In the genomic region with DNA sequence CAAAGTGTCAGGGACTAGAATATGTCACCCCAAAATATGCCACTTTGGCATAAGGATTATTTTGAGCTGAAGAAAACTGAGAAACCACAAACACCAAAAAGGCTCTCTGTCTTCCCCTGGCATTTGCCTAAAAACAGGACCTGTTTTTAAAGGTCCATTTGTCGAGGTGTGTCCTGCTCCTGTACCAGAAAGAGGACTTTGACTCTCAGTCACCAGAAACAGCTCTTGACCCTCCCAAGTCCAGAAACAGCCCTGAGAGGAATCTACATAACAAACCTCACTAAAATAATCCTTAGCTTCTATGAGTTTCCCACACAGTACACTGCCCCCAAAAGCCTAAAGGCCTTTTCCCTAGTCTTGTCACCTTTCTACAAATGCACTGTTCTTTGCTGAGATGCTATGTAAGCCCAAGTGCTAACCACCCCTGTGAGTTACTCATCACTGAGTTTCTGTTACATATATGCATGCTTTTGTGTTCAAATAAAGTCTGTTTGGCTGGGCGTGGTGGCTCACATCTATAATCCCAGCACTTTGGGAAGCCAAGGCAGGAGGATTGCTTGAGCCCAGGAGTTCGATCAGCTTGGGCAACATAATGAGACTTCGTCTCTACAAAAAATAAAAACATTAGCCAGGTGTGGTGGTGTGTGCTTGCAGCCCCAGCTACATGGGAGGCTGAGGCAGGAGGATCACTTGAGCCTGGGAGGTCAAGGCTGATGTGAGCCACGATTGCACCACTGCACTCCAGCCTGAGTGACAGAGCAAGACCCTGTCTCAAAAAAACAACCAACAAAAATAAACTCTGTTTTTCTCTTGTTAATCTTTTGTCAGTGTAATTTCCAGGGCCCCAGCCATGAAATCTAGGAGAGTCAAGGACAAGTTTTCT, we compare ENCODE assay signal across 23 cellular contexts.
"Had no signal": no experiment of that assay in that cellular context is flagged by ENCODE, and none has a peak within 500 bp of the region (broad histone marks: within the 10 kb centered on the region; RNA-seq: fewer than 3 reads in every experiment).

No MANE protein-coding gene starts in this region.

- H3K4me1 Mint-ChIP-seq: activated B cell treated with CpG ODN at 0.5 μM for 24 hours; activated CD4-positive, alpha-beta T cell treated with anti-CD3 and anti-CD28 coated beads for 36 hours; activated naive CD8-positive, alpha-beta T cell treated with anti-CD3 and anti-CD28 coated beads for 36 hours; endodermal cell; naive B cell had no signal

- H3K4me3 ChIP-seq: coronary artery, smooth muscle cell, transverse colon, uterus had no signal

- H3K27ac ChIP-seq: coronary artery, epithelial cell of prostate, uterus had no signal

- H3K9me3 Mint-ChIP-seq: activated B cell treated with CpG ODN at 0.5 μM for 24 hours; activated naive CD8-positive, alpha-beta T cell treated with anti-CD3 and anti-CD28 coated beads for 36 hours; activated T-cell treated with anti-CD3 and anti-CD28 coated beads, Interleukin-2, amount 50 U/mL, for 4 hours; activated T-helper 2 cell treated with anti-CD3 and anti-CD28 coated beads, Interferon-gamma antibody, Interleukin-2, Interleukin-4, amounts not matched to agents 10 μg/mL and 5 μg/mL and 100 μg/mL, durations not matched to agents 14 hours and 24 hours and 36 hours; endodermal cell; naive B cell; stimulated activated naive B cell treated with anti-CD40 and anti-IgM and Interleukin-4, amounts not matched to agents 10 μg/mL and 1 μg/mL and 100 μg/mL, for 72 hours; T-helper 1 cell treated with Interleukin-12 subunit alpha and Interleukin-12 subunit beta and Interleukin-4 antibody, amounts not matched to agents 30 μg/mL and 1 μg/mL, for 36 hours had no signal

- H3K27me3 ChIP-seq: transverse colon, uterus had no signal

- H3K4me3 Mint-ChIP-seq: activated B cell treated with CpG ODN at 0.5 μM for 24 hours; activated CD4-positive, alpha-beta T cell treated with anti-CD3 and anti-CD28 coated beads for 36 hours; activated naive CD8-positive, alpha-beta T cell treated with anti-CD3 and anti-CD28 coated beads for 36 hours; activated T-cell treated with anti-CD3 and anti-CD28 coated beads, Interleukin-2, amount 50 U/mL, for 4 hours; endodermal cell; naive B cell; stimulated activated naive B cell treated with anti-CD40 and anti-IgM and Interleukin-4, amounts not matched to agents 10 μg/mL and 1 μg/mL and 100 μg/mL, for 72 hours; T-helper 1 cell treated with Interleukin-12 subunit alpha and Interleukin-12 subunit beta and Interleukin-4 antibody, amounts not matched to agents 30 μg/mL and 1 μg/mL, for 36 hours had no signal

- ATAC-seq: activated CD4-positive, alpha-beta T cell treated with anti-CD3 and anti-CD28 coated beads for 36 hours; activated T-cell treated with anti-CD3 and anti-CD28 coated beads, Interleukin-2, amount 50 U/mL, for 4 hours; left ventricle myocardium superior; sciatic nerve; stimulated activated naive B cell treated with anti-CD40 and anti-IgM and Interleukin-4, amounts not matched to agents 10 μg/mL and 1 μg/mL and 100 μg/mL, for 72 hours had no signal

- H3K4me2 ChIP-seq: smooth muscle cell had no signal

- H3K36me3 Mint-ChIP-seq: activated naive CD8-positive, alpha-beta T cell treated with anti-CD3 and anti-CD28 coated beads for 36 hours; naive B cell had no signal

- DNase-seq: activated B cell treated with CpG ODN at 0.5 μM for 24 hours; activated CD4-positive, alpha-beta T cell treated with anti-CD3 and anti-CD28 coated beads for 36 hours; activated CD4-positive, alpha-beta T cell treated with anti-CD3 and anti-CD28 coated beads, Interleukin-2, amount 50 U/mL, for 4 hours; activated CD8-positive, alpha-beta memory T cell treated with anti-CD3 and anti-CD28 coated beads, Interleukin-2, amount 50 U/mL, for 48 hours; activated naive CD4-positive, alpha-beta T cell; activated naive CD8-positive, alpha-beta T cell treated with anti-CD3 and anti-CD28 coated beads for 36 hours; activated T-cell treated with anti-CD3 and anti-CD28 coated beads, Interleukin-2, amount 50 U/mL, for 4 hours; cerebellar nuclear complex; endodermal cell; left ventricle myocardium superior; mesenchymal stem cell; naive B cell; stimulated activated CD4-positive, alpha-beta T cell treated with anti-CD3 and anti-CD28 coated beads, Interleukin-15, amount 100 ng/mL, for 24 hours; stimulated activated CD8-positive, alpha-beta memory T cell treated with anti-CD3 and anti-CD28 coated beads, Interleukin-4, amount 100 ng/mL, for 48 hours; stimulated activated naive B cell treated with anti-CD40 and anti-IgM and Interleukin-4, amounts not matched to agents 10 μg/mL and 1 μg/mL and 100 μg/mL, for 72 hours; transverse colon; uterus had no signal

- H3K36me3 ChIP-seq: uterus had no signal

- H3K4me1 ChIP-seq: transverse colon, uterus had no signal

- H3K9me3 ChIP-seq: transverse colon, uterus had no signal

- H3K27ac Mint-ChIP-seq: activated B cell treated with CpG ODN at 0.5 μM for 24 hours; activated CD4-positive, alpha-beta T cell treated with anti-CD3 and anti-CD28 coated beads for 36 hours; activated naive CD8-positive, alpha-beta T cell treated with anti-CD3 and anti-CD28 coated beads for 36 hours; activated T-helper 2 cell treated with anti-CD3 and anti-CD28 coated beads, Interferon-gamma antibody, Interleukin-2, Interleukin-4, amounts not matched to agents 10 μg/mL and 5 μg/mL and 100 μg/mL, durations not matched to agents 14 hours and 24 hours and 36 hours; endodermal cell; naive B cell; T-helper 1 cell treated with Interleukin-12 subunit alpha and Interleukin-12 subunit beta and Interleukin-4 antibody, amounts not matched to agents 30 μg/mL and 1 μg/mL, for 36 hours had no signal

- H3K27me3 Mint-ChIP-seq: activated CD4-positive, alpha-beta T cell treated with anti-CD3 and anti-CD28 coated beads for 36 hours; activated naive CD8-positive, alpha-beta T cell treated with anti-CD3 and anti-CD28 coated beads for 36 hours had no signal
